ENCODE assay signal across 21 cellular contexts in genomic region chr2:133369896-133370295, GRCh38.
"Had no signal": no experiment of that assay in that cellular context is flagged by ENCODE, and none has a peak within 500 bp of the region (broad histone marks: within the 10 kb centered on the region; RNA-seq: fewer than 3 reads in every experiment).

No MANE protein-coding gene starts in this region.

- ATAC-seq: activated CD8-positive, alpha-beta T cell treated with anti-CD3 and anti-CD28 coated beads for 36 hours; activated T-helper 17 cell treated with anti-CD3 and anti-CD28 coated beads, Interleukin-2, amount 50 U/mL, for 72 hours; gastroesophageal sphincter; left lobe of liver; right cardiac atrium had no signal

- H3K27ac Mint-ChIP-seq: activated B cell treated with CpG ODN at 0.5 μM for 24 hours; activated CD4-positive, alpha-beta T cell treated with anti-CD3 and anti-CD28 coated beads, Interleukin-2, amount 10 ng/mL, durations not matched to agents 24 days and 14 days; activated CD8-positive, alpha-beta T cell treated with anti-CD3 and anti-CD28 coated beads for 36 hours; activated naive CD8-positive, alpha-beta T cell treated with anti-CD3 and anti-CD28 coated beads, Interleukin-2, amount 10 ng/mL, durations not matched to agents 7 days and 5 days; activated T-helper 17 cell treated with anti-CD3 and anti-CD28 coated beads, Interleukin-2, amount 50 U/mL, for 72 hours; dendritic cell treated with granulocyte-macrophage colony-stimulating factor and Interleukin-4, amounts not matched to agents 40 ng/mL and 50 ng/mL, for 4 days had no signal

- H3K9me3 ChIP-seq: esophagus muscularis mucosa, gastroesophageal sphincter, prostate gland, tibial artery had no signal

- DNase-seq: activated B cell treated with CpG ODN at 0.5 μM for 24 hours; activated CD4-positive, alpha-beta T cell treated with anti-CD3 and anti-CD28 coated beads, Interleukin-2, amount 10 ng/mL, durations not matched to agents 24 days and 14 days; activated CD8-positive, alpha-beta T cell treated with anti-CD3 and anti-CD28 coated beads for 36 hours; activated naive CD4-positive, alpha-beta T cell treated with Interleukin-2 at 50 U/mL for 16 hours; activated naive CD8-positive, alpha-beta T cell treated with anti-CD3 and anti-CD28 coated beads, Interleukin-2, amount 10 ng/mL, durations not matched to agents 7 days and 5 days; activated T-cell treated with anti-CD3 and anti-CD28 coated beads, Interleukin-2, amount 50 U/mL, for 1 hour; amygdala; effector CD8-positive, alpha-beta T cell; islet precursor cell; right cardiac atrium; stimulated activated CD4-positive, alpha-beta T cell treated with anti-CD3 and anti-CD28 coated beads, Interleukin-2, amount 100 ng/mL, for 24 hours; stimulated activated naive CD4-positive, alpha-beta T cell treated with Interleukin-2 at 50 U/mL for 16 hours; substantia nigra; tibial artery had no signal

- H3K36me3 ChIP-seq: cardiac muscle cell, esophagus muscularis mucosa, gastroesophageal sphincter, prostate gland, tibial artery had no signal

- H3K27me3 ChIP-seq: cardiac muscle cell, esophagus muscularis mucosa, gastroesophageal sphincter, tibial artery had no signal

- H3K4me1 ChIP-seq: esophagus muscularis mucosa, gastroesophageal sphincter, prostate gland, tibial artery had no signal

- H3K4me3 ChIP-seq: cardiac muscle cell, esophagus muscularis mucosa, gastroesophageal sphincter, prostate gland, tibial artery had no signal

- H3K27ac ChIP-seq: cardiac muscle cell, esophagus muscularis mucosa, gastroesophageal sphincter, prostate gland, tibial artery had no signal

- H3K4me1 Mint-ChIP-seq: activated B cell treated with CpG ODN at 0.5 μM for 24 hours; activated CD4-positive, alpha-beta T cell treated with anti-CD3 and anti-CD28 coated beads, Interleukin-2, amount 10 ng/mL, durations not matched to agents 24 days and 14 days; activated naive CD8-positive, alpha-beta T cell treated with anti-CD3 and anti-CD28 coated beads, Interleukin-2, amount 10 ng/mL, durations not matched to agents 7 days and 5 days; activated T-helper 17 cell treated with anti-CD3 and anti-CD28 coated beads, Interleukin-2, amount 50 U/mL, for 72 hours had no signal

- H3K36me3 Mint-ChIP-seq: activated naive CD8-positive, alpha-beta T cell treated with anti-CD3 and anti-CD28 coated beads, Interleukin-2, amount 10 ng/mL, durations not matched to agents 7 days and 5 days had no signal

- H3K4me3 Mint-ChIP-seq: activated B cell treated with CpG ODN at 0.5 μM for 24 hours; activated CD4-positive, alpha-beta T cell treated with anti-CD3 and anti-CD28 coated beads, Interleukin-2, amount 10 ng/mL, durations not matched to agents 24 days and 14 days; activated CD8-positive, alpha-beta T cell treated with anti-CD3 and anti-CD28 coated beads for 36 hours; activated naive CD8-positive, alpha-beta T cell treated with anti-CD3 and anti-CD28 coated beads, Interleukin-2, amount 10 ng/mL, durations not matched to agents 7 days and 5 days; activated T-helper 17 cell treated with anti-CD3 and anti-CD28 coated beads, Interleukin-2, amount 50 U/mL, for 72 hours; dendritic cell treated with granulocyte-macrophage colony-stimulating factor and Interleukin-4, amounts not matched to agents 40 ng/mL and 50 ng/mL, for 4 days had no signal

- H3K27me3 Mint-ChIP-seq: activated B cell treated with CpG ODN at 0.5 μM for 24 hours; activated CD4-positive, alpha-beta T cell treated with anti-CD3 and anti-CD28 coated beads, Interleukin-2, amount 10 ng/mL, durations not matched to agents 24 days and 14 days; activated CD8-positive, alpha-beta T cell treated with anti-CD3 and anti-CD28 coated beads for 36 hours; activated naive CD8-positive, alpha-beta T cell treated with anti-CD3 and anti-CD28 coated beads, Interleukin-2, amount 10 ng/mL, durations not matched to agents 7 days and 5 days; activated T-helper 17 cell treated with anti-CD3 and anti-CD28 coated beads, Interleukin-2, amount 50 U/mL, for 72 hours; dendritic cell treated with granulocyte-macrophage colony-stimulating factor and Interleukin-4, amounts not matched to agents 40 ng/mL and 50 ng/mL, for 4 days had no signal
